In the genomic region with DNA sequence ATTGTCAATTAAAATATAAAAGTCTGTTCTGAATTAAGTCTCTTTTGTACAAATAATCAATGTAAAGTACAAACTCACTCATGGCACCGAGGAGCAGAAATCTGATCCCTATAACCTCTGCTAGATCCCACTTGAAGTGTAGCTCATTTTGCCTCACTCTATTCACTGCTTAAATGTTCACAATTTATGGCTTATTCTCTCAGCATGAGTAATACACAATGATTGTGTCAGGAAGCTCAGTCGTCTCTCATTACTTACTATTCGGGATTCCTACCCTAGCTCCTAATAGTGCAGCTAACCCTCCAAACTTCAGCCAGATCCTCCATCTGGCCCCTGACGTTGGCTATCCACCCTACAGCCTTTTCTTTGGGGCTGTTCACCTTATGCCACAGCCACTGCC, we compare ENCODE assay signal across 1 cellular context.
TF ChIP-seq lines count a peak whose summit lies in the region.

No MANE protein-coding gene starts in this region.

TF ChIP-seq in K562, 482 proteins besides CTCF, POLR2A, EP300 and RAD21:
- TF ChIP-seq SNRNP70 (optimal IDR thresholded peaks at IDR 0.05; ENCODE audit: low read depth, low read length) (no peak), TSC22D4 (tag; IDR thresholded peaks at IDR 0.05) (no peak), ZNF3 (CRISPR knock-in tag; IDR thresholded peaks at IDR 0.05) (no peak), MAFF (IDR thresholded peaks at IDR 0.05; ENCODE audit: low read length) (no peak), ZNF444 (CRISPR knock-in tag; IDR thresholded peaks at IDR 0.05) (no peak), RAD51 (IDR thresholded peaks at IDR 0.05; ENCODE audit: borderline replicate concordance, low read depth) (no peak), ZNF668 (CRISPR knock-in tag; IDR thresholded peaks at IDR 0.05) (no peak), ERF (CRISPR knock-in tag; IDR thresholded peaks at IDR 0.05) (no peak), SLC30A9 (CRISPR knock-in tag; IDR thresholded peaks at IDR 0.05) (no peak), NRF1 (conservative IDR thresholded peaks at IDR 0.05 in 1 of 2, IDR thresholded peaks at IDR 0.05 in 1 of 2) (no peak), POLR2B (IDR thresholded peaks at IDR 0.05; ENCODE audit: low read depth, partially characterized antibody) (no peak), KAT8 (IDR thresholded peaks at IDR 0.05; ENCODE audit: low read depth) (no peak), ZNF324 (CRISPR knock-in tag; IDR thresholded peaks at IDR 0.05) (no peak), GTF2A2 (tag; IDR thresholded peaks at IDR 0.05) (no peak), L3MBTL2 (IDR thresholded peaks at IDR 0.05) (no peak)
- TF ChIP-seq, protein P1, sequence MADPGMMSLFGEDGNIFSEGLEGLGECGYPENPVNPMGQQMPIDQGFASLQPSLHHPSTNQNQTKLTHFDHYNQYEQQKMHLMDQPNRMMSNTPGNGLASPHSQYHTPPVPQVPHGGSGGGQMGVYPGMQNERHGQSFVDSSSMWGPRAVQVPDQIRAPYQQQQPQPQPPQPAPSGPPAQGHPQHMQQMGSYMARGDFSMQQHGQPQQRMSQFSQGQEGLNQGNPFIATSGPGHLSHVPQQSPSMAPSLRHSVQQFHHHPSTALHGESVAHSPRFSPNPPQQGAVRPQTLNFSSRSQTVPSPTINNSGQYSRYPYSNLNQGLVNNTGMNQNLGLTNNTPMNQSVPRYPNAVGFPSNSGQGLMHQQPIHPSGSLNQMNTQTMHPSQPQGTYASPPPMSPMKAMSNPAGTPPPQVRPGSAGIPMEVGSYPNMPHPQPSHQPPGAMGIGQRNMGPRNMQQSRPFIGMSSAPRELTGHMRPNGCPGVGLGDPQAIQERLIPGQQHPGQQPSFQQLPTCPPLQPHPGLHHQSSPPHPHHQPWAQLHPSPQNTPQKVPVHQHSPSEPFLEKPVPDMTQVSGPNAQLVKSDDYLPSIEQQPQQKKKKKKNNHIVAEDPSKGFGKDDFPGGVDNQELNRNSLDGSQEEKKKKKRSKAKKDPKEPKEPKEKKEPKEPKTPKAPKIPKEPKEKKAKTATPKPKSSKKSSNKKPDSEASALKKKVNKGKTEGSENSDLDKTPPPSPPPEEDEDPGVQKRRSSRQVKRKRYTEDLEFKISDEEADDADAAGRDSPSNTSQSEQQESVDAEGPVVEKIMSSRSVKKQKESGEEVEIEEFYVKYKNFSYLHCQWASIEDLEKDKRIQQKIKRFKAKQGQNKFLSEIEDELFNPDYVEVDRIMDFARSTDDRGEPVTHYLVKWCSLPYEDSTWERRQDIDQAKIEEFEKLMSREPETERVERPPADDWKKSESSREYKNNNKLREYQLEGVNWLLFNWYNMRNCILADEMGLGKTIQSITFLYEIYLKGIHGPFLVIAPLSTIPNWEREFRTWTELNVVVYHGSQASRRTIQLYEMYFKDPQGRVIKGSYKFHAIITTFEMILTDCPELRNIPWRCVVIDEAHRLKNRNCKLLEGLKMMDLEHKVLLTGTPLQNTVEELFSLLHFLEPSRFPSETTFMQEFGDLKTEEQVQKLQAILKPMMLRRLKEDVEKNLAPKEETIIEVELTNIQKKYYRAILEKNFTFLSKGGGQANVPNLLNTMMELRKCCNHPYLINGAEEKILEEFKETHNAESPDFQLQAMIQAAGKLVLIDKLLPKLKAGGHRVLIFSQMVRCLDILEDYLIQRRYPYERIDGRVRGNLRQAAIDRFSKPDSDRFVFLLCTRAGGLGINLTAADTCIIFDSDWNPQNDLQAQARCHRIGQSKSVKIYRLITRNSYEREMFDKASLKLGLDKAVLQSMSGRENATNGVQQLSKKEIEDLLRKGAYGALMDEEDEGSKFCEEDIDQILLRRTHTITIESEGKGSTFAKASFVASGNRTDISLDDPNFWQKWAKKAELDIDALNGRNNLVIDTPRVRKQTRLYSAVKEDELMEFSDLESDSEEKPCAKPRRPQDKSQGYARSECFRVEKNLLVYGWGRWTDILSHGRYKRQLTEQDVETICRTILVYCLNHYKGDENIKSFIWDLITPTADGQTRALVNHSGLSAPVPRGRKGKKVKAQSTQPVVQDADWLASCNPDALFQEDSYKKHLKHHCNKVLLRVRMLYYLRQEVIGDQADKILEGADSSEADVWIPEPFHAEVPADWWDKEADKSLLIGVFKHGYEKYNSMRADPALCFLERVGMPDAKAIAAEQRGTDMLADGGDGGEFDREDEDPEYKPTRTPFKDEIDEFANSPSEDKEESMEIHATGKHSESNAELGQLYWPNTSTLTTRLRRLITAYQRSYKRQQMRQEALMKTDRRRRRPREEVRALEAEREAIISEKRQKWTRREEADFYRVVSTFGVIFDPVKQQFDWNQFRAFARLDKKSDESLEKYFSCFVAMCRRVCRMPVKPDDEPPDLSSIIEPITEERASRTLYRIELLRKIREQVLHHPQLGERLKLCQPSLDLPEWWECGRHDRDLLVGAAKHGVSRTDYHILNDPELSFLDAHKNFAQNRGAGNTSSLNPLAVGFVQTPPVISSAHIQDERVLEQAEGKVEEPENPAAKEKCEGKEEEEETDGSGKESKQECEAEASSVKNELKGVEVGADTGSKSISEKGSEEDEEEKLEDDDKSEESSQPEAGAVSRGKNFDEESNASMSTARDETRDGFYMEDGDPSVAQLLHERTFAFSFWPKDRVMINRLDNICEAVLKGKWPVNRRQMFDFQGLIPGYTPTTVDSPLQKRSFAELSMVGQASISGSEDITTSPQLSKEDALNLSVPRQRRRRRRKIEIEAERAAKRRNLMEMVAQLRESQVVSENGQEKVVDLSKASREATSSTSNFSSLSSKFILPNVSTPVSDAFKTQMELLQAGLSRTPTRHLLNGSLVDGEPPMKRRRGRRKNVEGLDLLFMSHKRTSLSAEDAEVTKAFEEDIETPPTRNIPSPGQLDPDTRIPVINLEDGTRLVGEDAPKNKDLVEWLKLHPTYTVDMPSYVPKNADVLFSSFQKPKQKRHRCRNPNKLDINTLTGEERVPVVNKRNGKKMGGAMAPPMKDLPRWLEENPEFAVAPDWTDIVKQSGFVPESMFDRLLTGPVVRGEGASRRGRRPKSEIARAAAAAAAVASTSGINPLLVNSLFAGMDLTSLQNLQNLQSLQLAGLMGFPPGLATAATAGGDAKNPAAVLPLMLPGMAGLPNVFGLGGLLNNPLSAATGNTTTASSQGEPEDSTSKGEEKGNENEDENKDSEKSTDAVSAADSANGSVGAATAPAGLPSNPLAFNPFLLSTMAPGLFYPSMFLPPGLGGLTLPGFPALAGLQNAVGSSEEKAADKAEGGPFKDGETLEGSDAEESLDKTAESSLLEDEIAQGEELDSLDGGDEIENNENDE (IDR thresholded peaks at IDR 0.05; ENCODE audit: low read depth, low read length): no peak
- TF ChIP-seq, protein P2, sequence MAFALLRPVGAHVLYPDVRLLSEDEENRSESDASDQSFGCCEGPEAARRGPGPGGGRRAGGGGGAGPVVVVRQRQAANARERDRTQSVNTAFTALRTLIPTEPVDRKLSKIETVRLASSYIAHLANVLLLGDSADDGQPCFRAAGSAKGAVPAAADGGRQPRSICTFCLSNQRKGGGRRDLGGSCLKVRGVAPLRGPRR (CRISPR knock-in tag; IDR thresholded peaks at IDR 0.05): no peak
- TF ChIP-seq, protein P3, sequence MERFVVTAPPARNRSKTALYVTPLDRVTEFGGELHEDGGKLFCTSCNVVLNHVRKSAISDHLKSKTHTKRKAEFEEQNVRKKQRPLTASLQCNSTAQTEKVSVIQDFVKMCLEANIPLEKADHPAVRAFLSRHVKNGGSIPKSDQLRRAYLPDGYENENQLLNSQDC (CRISPR knock-in tag; IDR thresholded peaks at IDR 0.05): no peak
